ENCODE assay signal across 13 cellular contexts in genomic region chr11:35424157-35424945, GRCh38. TPM values are rescaled to one million over a fixed set of nuclear protein-coding genes. Genes with fewer than 3 reads are reported as not detected.
"Had no signal": no experiment of that assay in that cellular context is flagged by ENCODE, and none has a peak within 500 bp of the region (broad histone marks: within the 10 kb centered on the region; RNA-seq: fewer than 3 reads in every experiment).

No MANE protein-coding gene starts in this region.

- H3K4me3 ChIP-seq: esophagus squamous epithelium, lung, neural progenitor cell, pancreas, sigmoid colon had no signal

- DNase-seq: activated CD4-positive, alpha-beta T cell treated with anti-CD3 and anti-CD28 coated beads for 1 hour; activated CD4-positive, alpha-beta T cell treated with anti-CD3 and anti-CD28 coated beads, Interleukin-2, amount 50 U/mL, for 48 hours; activated naive CD4-positive, alpha-beta T cell treated with anti-CD3 and anti-CD28 coated beads for 36 hours; esophagus squamous epithelium; islet precursor cell; pancreas; sigmoid colon; stimulated activated CD4-positive, alpha-beta T cell treated with anti-CD3 and anti-CD28 coated beads, Interleukin-1b, Interleukin-23, amount 100 ng/mL, for 48 hours had no signal

- H3K27ac ChIP-seq: esophagus squamous epithelium, neural progenitor cell, pancreas, sigmoid colon, VCaP had no signal

- H3K36me3 ChIP-seq: esophagus squamous epithelium, pancreas, sigmoid colon had no signal

- H3K9ac ChIP-seq: neural progenitor cell had no signal

- H2AFZ ChIP-seq: neural progenitor cell had no signal

- ATAC-seq: pancreas had no signal

- H3K4me2 ChIP-seq: neural progenitor cell had no signal

- H3K9me3 ChIP-seq: esophagus squamous epithelium, pancreas, sigmoid colon had no signal

RNA-seq across cellular contexts. Expression of gene SLC1A2, which starts 5.0 kb away (rescaled TPM):
- total RNA-seq: activated naive CD4-positive, alpha-beta T cell treated with anti-CD3 and anti-CD28 coated beads for 36 hours; activated T-helper 2 cell treated with anti-CD3 and anti-CD28 coated beads, Interferon-gamma antibody, Interleukin-2, Interleukin-4, amounts not matched to agents 10 μg/mL and 5 μg/mL and 100 μg/mL, durations not matched to agents 14 hours and 24 hours and 36 hours; T-helper 1 cell treated with Interleukin-12 subunit alpha and Interleukin-12 subunit beta and Interleukin-4 antibody, amounts not matched to agents 30 ng/mL and 1 ng/mL, for 36 hours had no signal
